In the genomic region with DNA sequence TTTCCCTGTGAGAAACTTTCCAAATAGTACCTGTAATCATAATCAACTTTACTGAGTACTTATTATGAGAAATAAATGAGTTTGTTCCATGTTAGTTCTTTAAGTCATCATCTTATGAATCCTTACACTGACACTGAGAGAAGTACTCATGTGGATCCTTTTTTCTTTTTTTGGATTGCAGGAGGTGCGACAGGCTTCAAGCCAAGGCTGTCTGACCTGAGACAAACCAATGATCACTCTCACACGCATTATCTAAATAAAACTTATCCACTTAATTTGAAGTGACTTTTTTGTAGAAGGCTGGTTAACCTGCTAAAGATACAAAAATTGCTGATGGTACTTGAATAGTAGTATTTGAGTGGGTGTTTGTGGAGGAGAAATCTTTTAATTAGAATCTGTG, we compare ENCODE assay signal across 26 cellular contexts. TPM values are rescaled to one million over a fixed set of nuclear protein-coding genes. Genes with fewer than 3 reads are reported as not detected.
"Had no signal": no experiment of that assay in that cellular context is flagged by ENCODE, and none has a peak within 500 bp of the region (broad histone marks: within the 10 kb centered on the region; RNA-seq: fewer than 3 reads in every experiment).

No MANE protein-coding gene starts in this region.

- H3K9me3 ChIP-seq: esophagus muscularis mucosa, gastroesophageal sphincter, heart right ventricle, left lung, neutrophil, pancreas, right lobe of liver, thoracic aorta, tibial nerve, upper lobe of left lung had no signal

- H3K27me3 Mint-ChIP-seq: stimulated activated naive B cell treated with anti-CD40 and anti-IgM and Interleukin-4, amounts not matched to agents 10 μg/mL and 1 μg/mL and 100 μg/mL, for 72 hours; stimulated activated naive CD8-positive, alpha-beta T cell treated with anti-CD3 and anti-CD28 coated beads, Interleukin-15, Interleukin-2, amounts not matched to agents 100 ng/mL and 50 ng/mL, for 24 hours had no signal

- H3K4me3 ChIP-seq: coronary artery, esophagus muscularis mucosa, gastroesophageal sphincter, heart right ventricle, left lung, pancreas, right lobe of liver, thoracic aorta, tibial nerve, upper lobe of left lung had no signal

- H3K4me1 Mint-ChIP-seq: stimulated activated naive B cell treated with anti-CD40 and anti-IgM and Interleukin-4, amounts not matched to agents 10 μg/mL and 1 μg/mL and 100 μg/mL, for 72 hours had no signal

- H3K4me1 ChIP-seq: foreskin keratinocyte, gastroesophageal sphincter, left lung had no signal

- H3K36me3 ChIP-seq: esophagus muscularis mucosa, gastroesophageal sphincter, heart right ventricle, left lung, neutrophil, pancreas, right lobe of liver, thoracic aorta, tibial nerve, upper lobe of left lung had no signal

- H3K4me3 Mint-ChIP-seq: natural killer cell; neural crest cell; stimulated activated naive B cell treated with anti-CD40 and anti-IgM and Interleukin-4, amounts not matched to agents 10 μg/mL and 1 μg/mL and 100 μg/mL, for 72 hours; stimulated activated naive CD8-positive, alpha-beta T cell treated with anti-CD3 and anti-CD28 coated beads, Interleukin-15, Interleukin-2, amounts not matched to agents 100 ng/mL and 50 ng/mL, for 24 hours had no signal

- DNase-seq: dermis blood vessel endothelial cell; effector memory CD4-positive, alpha-beta T cell; foreskin keratinocyte; hippocampal formation; left cardiac atrium; left lung; mammary epithelial cell; natural killer cell; pancreas; retina; right lobe of liver; small intestine; stimulated activated CD4-positive, alpha-beta T cell treated with anti-CD3 and anti-CD28 coated beads, Interleukin-15, amount 100 ng/mL, for 24 hours; stimulated activated CD4-positive, alpha-beta T cell treated with anti-CD3 and anti-CD28 coated beads, Interleukin-2, amount 100 ng/mL, for 48 hours; stimulated activated naive B cell treated with anti-CD40 and anti-IgM and Interleukin-4, amounts not matched to agents 10 μg/mL and 1 μg/mL and 100 μg/mL, for 72 hours; upper lobe of left lung had no signal

- H3K36me3 Mint-ChIP-seq: natural killer cell; stimulated activated naive B cell treated with anti-CD40 and anti-IgM and Interleukin-4, amounts not matched to agents 10 μg/mL and 1 μg/mL and 100 μg/mL, for 72 hours had no signal

- H3K27me3 ChIP-seq: esophagus muscularis mucosa, foreskin keratinocyte, gastroesophageal sphincter, left lung, neutrophil, pancreas, right lobe of liver, tibial nerve, upper lobe of left lung had no signal

- H3K9me3 Mint-ChIP-seq: natural killer cell; neural crest cell; stimulated activated naive B cell treated with anti-CD40 and anti-IgM and Interleukin-4, amounts not matched to agents 10 μg/mL and 1 μg/mL and 100 μg/mL, for 72 hours; stimulated activated naive CD8-positive, alpha-beta T cell treated with anti-CD3 and anti-CD28 coated beads, Interleukin-15, Interleukin-2, amounts not matched to agents 100 ng/mL and 50 ng/mL, for 24 hours had no signal

- H3K27ac Mint-ChIP-seq: stimulated activated naive B cell treated with anti-CD40 and anti-IgM and Interleukin-4, amounts not matched to agents 10 μg/mL and 1 μg/mL and 100 μg/mL, for 72 hours; stimulated activated naive CD8-positive, alpha-beta T cell treated with anti-CD3 and anti-CD28 coated beads, Interleukin-15, Interleukin-2, amounts not matched to agents 100 ng/mL and 50 ng/mL, for 24 hours had no signal

- H3K27ac ChIP-seq: coronary artery, esophagus muscularis mucosa, foreskin keratinocyte, gastroesophageal sphincter, heart right ventricle, left lung, neutrophil, pancreas, right lobe of liver, thoracic aorta, upper lobe of left lung had no signal

RNA-seq across cellular contexts. Expression of gene JAKMIP2, which starts 39.5 kb away (rescaled TPM):
- total RNA-seq: dermis blood vessel endothelial cell, endothelial cell of umbilical vein, foreskin keratinocyte had no signal
